ENCODE assay signal across 1 cellular context in genomic region chr10:3817002-3817401, GRCh38.
A peak's percentile ranks its signal among the peaks of the same experiment; 100 is the strongest.
TF ChIP-seq lines count a peak whose summit lies in the region.

No MANE protein-coding gene starts in this region.

TF ChIP-seq in K562, 482 proteins besides CTCF, POLR2A, EP300 and RAD21 (continued from another document):
- TF ChIP-seq KDM1A (IDR thresholded peaks at IDR 0.05): peak; percentile 13 to 22; a peak in 1 of 4 replicates
- peak; percentile 62 for TF ChIP-seq CBFA2T3 (IDR thresholded peaks at IDR 0.05)
- TF ChIP-seq ARID1B (IDR thresholded peaks at IDR 0.05): peak; percentile 48; the same call in 1 of the 2 replicates
- no peak for TF ChIP-seq HNRNPUL1 (IDR thresholded peaks at IDR 0.05; ENCODE audit: low read length)
- peak; percentile 58 for TF ChIP-seq TCF3 (CRISPR knock-in tag; IDR thresholded peaks at IDR 0.05)
TF ChIP-seq in K562: peak in this region for 10.
